In genomic region chr12:86233126-86233525, GRCh38 we compare ENCODE assay signal across 13 cellular contexts. TPM values are rescaled to one million over a fixed set of nuclear protein-coding genes. Genes with fewer than 3 reads are reported as not detected.
DNase-seq lines count a peak whose midpoint lies in the region; ATAC-seq and TF ChIP-seq lines count a peak whose summit lies in the region.
"Had no signal": no experiment of that assay in that cellular context is flagged by ENCODE, and none has a peak within 500 bp of the region (broad histone marks: within the 10 kb centered on the region; RNA-seq: fewer than 3 reads in every experiment).

No MANE protein-coding gene starts in this region.

- H3K36me3 Mint-ChIP-seq in activated T-helper 2 cell treated with anti-CD3 and anti-CD28 coated beads, Interferon-gamma antibody, Interleukin-2, Interleukin-4, amounts not matched to agents 10 μg/mL and 5 μg/mL and 100 μg/mL, durations not matched to agents 14 hours and 24 hours and 36 hours (ENCODE audit: low read depth): no peaks in the 10 kb centered on the region
- H3K36me3 Mint-ChIP-seq: activated naive CD4-positive, alpha-beta T cell treated with anti-CD3 and anti-CD28 coated beads, Interleukin-2, amount 50 U/mL, for 24 hours had no signal

- DNase-seq in COR-L47 (lab: John Stamatoyannopoulos, UW) (peak; percentile 85), LoVo (ENCODE audit: low spot score) (peak; percentile 19), NCI-H69 (lab: John Stamatoyannopoulos, UW) (peak; percentile 99), fibroblast of the aortic adventitia (ENCODE audit: low read depth) (peak; percentile 22), NOMO-1 treated with DMSO at 0.1 percent for 48 hours (lab: John Stamatoyannopoulos, UW; ENCODE audit: unreplicated experiment) (no peak)
- no peak for DNase-seq in activated T-helper 2 cell treated with anti-CD3 and anti-CD28 coated beads, Interferon-gamma antibody, Interleukin-2, Interleukin-4, amounts not matched to agents 10 μg/mL and 5 μg/mL and 100 μg/mL, durations not matched to agents 14 hours and 24 hours and 36 hours (ENCODE audit: low spot score)
- DNase-seq: KBM-7, NCI-H1930, OCI-M1, pancreas had no signal

- no peaks in the 10 kb centered on the region for H3K27me3 Mint-ChIP-seq in activated T-helper 2 cell treated with anti-CD3 and anti-CD28 coated beads, Interferon-gamma antibody, Interleukin-2, Interleukin-4, amounts not matched to agents 10 μg/mL and 5 μg/mL and 100 μg/mL, durations not matched to agents 14 hours and 24 hours and 36 hours (ENCODE audit: low read depth)
- H3K27me3 Mint-ChIP-seq: activated naive CD4-positive, alpha-beta T cell treated with anti-CD3 and anti-CD28 coated beads, Interleukin-2, amount 50 U/mL, for 24 hours had no signal

- H3K4me3 ChIP-seq in fibroblast of the aortic adventitia (ENCODE audit: low read depth, low read length): no peak overlapping the region
- H3K4me3 ChIP-seq: pancreas had no signal

- ATAC-seq in HG03469 (IDR thresholded peaks at IDR 0.05; ENCODE audit: unreplicated experiment): no peak
- ATAC-seq in HG02840 (IDR thresholded peaks at IDR 0.05; ENCODE audit: low FRiP score, unreplicated experiment): no peak
- ATAC-seq: pancreas had no signal

- intact Hi-C loops in activated T-helper 2 cell treated with anti-CD3 and anti-CD28 coated beads, Interferon-gamma antibody, Interleukin-2, Interleukin-4, amounts not matched to agents 10 μg/mL and 5 μg/mL and 100 μg/mL, durations not matched to agents 14 hours and 24 hours and 36 hours (cut with micrococcal nuclease): no loop called here

- H3K4me1 Mint-ChIP-seq in activated T-helper 2 cell treated with anti-CD3 and anti-CD28 coated beads, Interferon-gamma antibody, Interleukin-2, Interleukin-4, amounts not matched to agents 10 μg/mL and 5 μg/mL and 100 μg/mL, durations not matched to agents 14 hours and 24 hours and 36 hours (ENCODE audit: low read depth): no peaks in the 10 kb centered on the region
- H3K4me1 Mint-ChIP-seq: activated naive CD4-positive, alpha-beta T cell treated with anti-CD3 and anti-CD28 coated beads, Interleukin-2, amount 50 U/mL, for 24 hours had no signal

- TF ChIP-seq CTCF in fibroblast of the aortic adventitia (IDR thresholded peaks at IDR 0.05; ENCODE audit: insufficient read depth, low read length): no peak

- no peak overlapping the region for H3K27ac Mint-ChIP-seq in activated T-helper 2 cell treated with anti-CD3 and anti-CD28 coated beads, Interferon-gamma antibody, Interleukin-2, Interleukin-4, amounts not matched to agents 10 μg/mL and 5 μg/mL and 100 μg/mL, durations not matched to agents 14 hours and 24 hours and 36 hours
- H3K27ac Mint-ChIP-seq: activated naive CD4-positive, alpha-beta T cell treated with anti-CD3 and anti-CD28 coated beads, Interleukin-2, amount 50 U/mL, for 24 hours had no signal

- H3K4me3 Mint-ChIP-seq in activated T-helper 2 cell treated with anti-CD3 and anti-CD28 coated beads, Interferon-gamma antibody, Interleukin-2, Interleukin-4, amounts not matched to agents 10 μg/mL and 5 μg/mL and 100 μg/mL, durations not matched to agents 14 hours and 24 hours and 36 hours (ENCODE audit: low read depth): no peak overlapping the region
- H3K4me3 Mint-ChIP-seq: activated naive CD4-positive, alpha-beta T cell treated with anti-CD3 and anti-CD28 coated beads, Interleukin-2, amount 50 U/mL, for 24 hours had no signal

- no peaks in the 10 kb centered on the region for H3K9me3 Mint-ChIP-seq in activated T-helper 2 cell treated with anti-CD3 and anti-CD28 coated beads, Interferon-gamma antibody, Interleukin-2, Interleukin-4, amounts not matched to agents 10 μg/mL and 5 μg/mL and 100 μg/mL, durations not matched to agents 14 hours and 24 hours and 36 hours
- H3K9me3 Mint-ChIP-seq: activated naive CD4-positive, alpha-beta T cell treated with anti-CD3 and anti-CD28 coated beads, Interleukin-2, amount 50 U/mL, for 24 hours had no signal

RNA-seq across cellular contexts. Expression of gene MGAT4C, which starts 23.1 kb away (rescaled TPM):
- total RNA-seq in fibroblast of the aortic adventitia (ENCODE audit: low replicate concordance): under 0.01 and 0.09 TPM in 2 replicates
- total RNA-seq in activated T-helper 2 cell treated with anti-CD3 and anti-CD28 coated beads, Interferon-gamma antibody, Interleukin-2, Interleukin-4, amounts not matched to agents 10 μg/mL and 5 μg/mL and 100 μg/mL, durations not matched to agents 14 hours and 24 hours and 36 hours: under 0.01 TPM in 1 of 2 replicates, not detected in the other

Comparison
In these comparisons a context has a peak if more than half of its experiments do, and no peak if none do; other contexts are left out.
1. DNase-seq: peak in COR-L47 (single experiment), LoVo (single experiment), NCI-H69 (single experiment) and fibroblast of the aortic adventitia (single experiment); none in activated T-helper 2 cell treated with anti-CD3 and anti-CD28 coated beads, Interferon-gamma antibody, Interleukin-2, Interleukin-4, amounts not matched to agents 10 μg/mL and 5 μg/mL and 100 μg/mL, durations not matched to agents 14 hours and 24 hours and 36 hours (single experiment) and NOMO-1 treated with DMSO at 0.1 percent for 48 hours (single experiment).